In the genomic region with DNA sequence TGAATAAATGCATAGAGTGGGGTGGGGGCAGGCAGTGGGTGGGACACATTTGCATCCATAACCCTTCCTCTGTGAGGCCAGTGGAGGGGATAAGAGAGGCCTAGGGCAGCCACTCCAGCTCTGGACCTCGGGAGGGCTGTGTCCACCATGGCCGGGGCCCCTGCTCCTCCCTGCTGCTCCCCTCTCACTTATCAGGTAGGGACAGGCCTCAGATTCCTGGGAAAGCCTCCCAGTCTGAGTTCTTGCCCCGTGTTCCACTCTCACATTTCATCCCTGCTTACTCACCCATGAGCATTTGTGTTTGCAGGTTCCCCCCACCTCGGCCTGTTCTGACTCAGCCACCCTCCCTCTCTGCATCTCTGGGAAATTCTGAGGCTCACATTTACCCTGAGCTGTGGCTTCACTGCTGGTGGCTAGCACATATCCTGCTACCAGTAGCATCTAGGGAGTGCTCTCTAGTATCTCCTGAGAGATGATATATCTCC, we compare ENCODE assay signal across 8 cellular contexts.
DNase-seq lines count a peak whose midpoint lies in the region; ATAC-seq and TF ChIP-seq lines count a peak whose summit lies in the region.

No MANE protein-coding gene starts in this region.

- H3K36me3 Mint-ChIP-seq in T-helper 2 cell treated with Interferon-gamma antibody and Interleukin-4, amounts not matched to agents 5 μg/mL and 100 μg/mL, for 36 hours (ENCODE audit: low read depth): no peaks in the 10 kb centered on the region

- no peak overlapping the region for H3K4me3 ChIP-seq in A673 (ENCODE audit: low read depth, low read length, poor library complexity, severe bottlenecking)

- H3K9me3 ChIP-seq in A673 (ENCODE audit: low read depth, low read length, poor library complexity, severe bottlenecking): no peaks in the 10 kb centered on the region

- no peaks in the 10 kb centered on the region for H3K4me1 ChIP-seq in A673 (ENCODE audit: insufficient read depth, low read length, poor library complexity, severe bottlenecking)

- no peak overlapping the region for H3K27ac ChIP-seq in A673 (ENCODE audit: low read depth, low read length, poor library complexity, severe bottlenecking)

- H3K9me3 Mint-ChIP-seq in T-helper 2 cell treated with Interferon-gamma antibody and Interleukin-4, amounts not matched to agents 5 μg/mL and 100 μg/mL, for 36 hours: no peaks in the 10 kb centered on the region

- H3K36me3 ChIP-seq in A673 (ENCODE audit: insufficient read depth, low read length, poor library complexity, severe bottlenecking): no peaks in the 10 kb centered on the region

- peak; percentile 56 for ATAC-seq in HG02973 (IDR thresholded peaks at IDR 0.05; ENCODE audit: unreplicated experiment)

- CTCF ChIA-PET in A673 (lab: Charles Lee): interaction anchor here (1.4 kb wide), 1 partner anchor 11 kb away, joined by 7 read pairs; no protein-coding TSS in a partner anchor

- TF ChIP-seq CTCF in A673 (conservative IDR thresholded peaks at IDR 0.05; ENCODE audit: low read depth, low read length): no peak

- DNase-seq in stimulated activated CD4-positive, alpha-beta T cell treated with anti-CD3 and anti-CD28 coated beads, Interleukin-15, amount 100 ng/mL, for 24 hours: peak; percentile 64
- DNase-seq in stimulated activated CD4-positive, alpha-beta T cell treated with anti-CD3 and anti-CD28 coated beads, Interleukin-4, amount 100 ng/mL, for 4 hours: no peak
- DNase-seq in T-helper 2 cell treated with Interferon-gamma antibody and Interleukin-4, amounts not matched to agents 5 μg/mL and 100 μg/mL, for 36 hours (ENCODE audit: low spot score): peak; percentile 74
- peak; percentile 56 for DNase-seq in myocyte (ENCODE audit: low read depth)
- DNase-seq in effector CD8-positive, alpha-beta T cell (lab: John Stamatoyannopoulos, UW): no peak
- no peak for DNase-seq in cerebellar nuclear complex (lab: John Stamatoyannopoulos, UW)
- no peak for DNase-seq in A673 (ENCODE audit: low spot score)

- BruUV-seq in A673 (replicated peaks; lab: Mats Ljungman, UMichigan): no TSS peak

- H3K27me3 ChIP-seq in A673 (replicated peaks; ENCODE audit: insufficient read depth, low read depth, low read length, poor library complexity): no peaks in the 10 kb centered on the region

- POLR2A ChIA-PET in A673 (lab: Charles Lee; ENCODE audit: low non-redundant PET): no interaction called here

- peak overlapping the region; percentile 65 for H3K27ac Mint-ChIP-seq in T-helper 2 cell treated with Interferon-gamma antibody and Interleukin-4, amounts not matched to agents 5 μg/mL and 100 μg/mL, for 36 hours

- intact Hi-C loops in A673 (cut with micrococcal nuclease; ENCODE audit: unreplicated experiment): no loop called here

- H3K4me1 Mint-ChIP-seq in T-helper 2 cell treated with Interferon-gamma antibody and Interleukin-4, amounts not matched to agents 5 μg/mL and 100 μg/mL, for 36 hours (ENCODE audit: low read depth): peaks cover 13% of the 10 kb centered on the region

- H3K4me3 Mint-ChIP-seq in T-helper 2 cell treated with Interferon-gamma antibody and Interleukin-4, amounts not matched to agents 5 μg/mL and 100 μg/mL, for 36 hours: peak overlapping the region; percentile 28

- peaks cover 6% of the 10 kb centered on the region for H3K27me3 Mint-ChIP-seq in T-helper 2 cell treated with Interferon-gamma antibody and Interleukin-4, amounts not matched to agents 5 μg/mL and 100 μg/mL, for 36 hours (ENCODE audit: low read depth)

Comparison
In these comparisons a context has a peak if more than half of its experiments do, and no peak if none do; other contexts are left out.
1. DNase-seq: peak in stimulated activated CD4-positive, alpha-beta T cell treated with anti-CD3 and anti-CD28 coated beads, Interleukin-15, amount 100 ng/mL, for 24 hours (single experiment), T-helper 2 cell treated with Interferon-gamma antibody and Interleukin-4, amounts not matched to agents 5 μg/mL and 100 μg/mL, for 36 hours (single experiment) and myocyte (single experiment); none in stimulated activated CD4-positive, alpha-beta T cell treated with anti-CD3 and anti-CD28 coated beads, Interleukin-4, amount 100 ng/mL, for 4 hours (0 of 2), effector CD8-positive, alpha-beta T cell (single experiment), cerebellar nuclear complex (0 of 2) and A673 (single experiment).